ENCODE assay signal across 9 cellular contexts in genomic region chr16:1350691-1351090, GRCh38. TPM values are rescaled to one million over a fixed set of nuclear protein-coding genes. Genes with fewer than 3 reads are reported as not detected.
A peak's percentile ranks its signal among the peaks of the same experiment; 100 is the strongest.
DNase-seq lines count a peak whose midpoint lies in the region; ATAC-seq and TF ChIP-seq lines count a peak whose summit lies in the region.
"Had no signal": no experiment of that assay in that cellular context is flagged by ENCODE, and none has a peak within 500 bp of the region (broad histone marks: within the 10 kb centered on the region; RNA-seq: fewer than 3 reads in every experiment).

No MANE protein-coding gene starts in this region.

- H3K27ac ChIP-seq in CD8-positive, alpha-beta memory T cell (ENCODE audit: low read depth, low read length): peak overlapping the region; percentile 75
- H3K27ac ChIP-seq in PC-3 (ENCODE audit: low read length): no peak overlapping the region
- H3K27ac ChIP-seq in ovary: no peak overlapping the region

- H3K36me3 Mint-ChIP-seq in CD8-positive, alpha-beta memory T cell: peaks cover 0 to 36% (median 0%) of the 10 kb centered on the region in 3 donors

- TF ChIP-seq POLR2A in ovary (IDR thresholded peaks at IDR 0.05): no peak

- no peaks in the 10 kb centered on the region for H3K9me3 ChIP-seq in CD8-positive, alpha-beta memory T cell (ENCODE audit: low read length)
- H3K9me3 ChIP-seq in PC-3 (ENCODE audit: low read length) (no peaks in the 10 kb centered on the region), ovary (no peaks in the 10 kb centered on the region)

- H2AFZ ChIP-seq in PC-3 (ENCODE audit: low read length): no peak overlapping the region; the same call in 1 of the 2 replicates

- H3K9me2 ChIP-seq in PC-3 (replicated peaks; ENCODE audit: low read length): no peaks in the 10 kb centered on the region

- H3K36me3 ChIP-seq in CD8-positive, alpha-beta memory T cell (ENCODE audit: insufficient read depth, low read length): no peaks in the 10 kb centered on the region
- H3K36me3 ChIP-seq in PC-3 (ENCODE audit: low read depth, low read length) (no peaks in the 10 kb centered on the region), ovary (no peaks in the 10 kb centered on the region)

- BruUV-seq in PC-3 (replicated peaks; lab: Mats Ljungman, UMichigan): no TSS peak

- H3K4me1 Mint-ChIP-seq in CD8-positive, alpha-beta memory T cell: peaks cover 28 to 50% (median 31%) of the 10 kb centered on the region in 3 donors

- intact Hi-C loops in PC-3 (cut with micrococcal nuclease): no loop called here
- intact Hi-C loops in ovary (cut with DNase I): no loop called here

- H3K27me3 Mint-ChIP-seq in CD8-positive, alpha-beta memory T cell: peaks cover 0 to 6% of the 10 kb centered on the region in 2 donors

- no peak for TF ChIP-seq EP300 in ovary (IDR thresholded peaks at IDR 0.05)

- H3K9ac ChIP-seq in PC-3 (ENCODE audit: low read length): peak overlapping the region; percentile 88

- DNase-seq in CD8-positive, alpha-beta memory T cell: no peak
- no peak for DNase-seq in PC-3
- DNase-seq in epithelial cell of esophagus (ENCODE audit: low read depth): no peak
- DNase-seq in ovary: no peak
- no peak for DNase-seq in effector CD4-positive, alpha-beta T cell
- no peak for DNase-seq in NCI-H446 treated with DMSO at 0.1 percent for 48 hours (lab: John Stamatoyannopoulos, UW)
- DNase-seq: NCI-H1694 treated with DMSO at 0.1 percent for 48 hours had no signal

- TF ChIP-seq CTCF in PC-3 (conservative IDR thresholded peaks at IDR 0.05; ENCODE audit: low read depth, low read length) (no peak), epithelial cell of esophagus (IDR thresholded peaks at IDR 0.05; ENCODE audit: insufficient read depth, low read depth, low read length, missing control alignments) (no peak), ovary (IDR thresholded peaks at IDR 0.05) (no peak)

- no peaks in the 10 kb centered on the region for H3K9me3 Mint-ChIP-seq in CD8-positive, alpha-beta memory T cell

- peaks cover 26% of the 10 kb centered on the region for H3K4me1 ChIP-seq in CD8-positive, alpha-beta memory T cell (ENCODE audit: insufficient read depth, low read length)
- no peaks in the 10 kb centered on the region; the same call in 1 of the 2 replicates for H3K4me1 ChIP-seq in PC-3 (ENCODE audit: insufficient read depth, low read length)
- H3K4me1 ChIP-seq in ovary (ENCODE audit: insufficient read depth): peaks cover 16% of the 10 kb centered on the region

- H3K4me2 ChIP-seq in PC-3 (ENCODE audit: low read length): peak overlapping the region; percentile 96

- H3F3A ChIP-seq in PC-3 (ENCODE audit: low read length, unreplicated experiment): no peaks in the 10 kb centered on the region

- ATAC-seq in PC-3 (peak; percentile 17; the same call in 1 of the 2 replicates), HG03196 (IDR thresholded peaks at IDR 0.05; ENCODE audit: unreplicated experiment) (no peak), GM18907 (IDR thresholded peaks at IDR 0.05; ENCODE audit: unreplicated experiment) (no peak)

- POLR2A ChIA-PET in CD8-positive, alpha-beta memory T cell (lab: Charles Lee): interaction anchor here (0.9 to 1.1 kb wide), 2 partner anchors 8 to 18 kb away, joined by 3 to 5 read pairs; partner anchors contain the start of gene BAIAP3
- POLR2A ChIA-PET in PC-3 (lab: Charles Lee; ENCODE audit: unreplicated experiment): interaction anchor here (0.6 kb wide), 1 partner anchor 57 kb away, joined by 3 read pairs; no protein-coding TSS in a partner anchor

- peak overlapping the region; percentile 78 for H3K4me3 ChIP-seq in CD8-positive, alpha-beta memory T cell (ENCODE audit: low read length)
- H3K4me3 ChIP-seq in PC-3 (ENCODE audit: low read length) (peak overlapping the region; percentile 98), epithelial cell of esophagus (ENCODE audit: low read length) (peak overlapping the region; percentile 68), ovary (peak overlapping the region; percentile 99)

- WGBS in ovary, 3 donors: 72 to 75% (median 72%) methylated on average over 17 to 19 of the region's 19 CpGs

- peaks cover 49% of the 10 kb centered on the region for H3K79me2 ChIP-seq in PC-3 (ENCODE audit: low read length)

- no peaks in the 10 kb centered on the region for H3K27me3 ChIP-seq in CD8-positive, alpha-beta memory T cell (ENCODE audit: insufficient read depth, low read length, poor library complexity, severe bottlenecking)
- no peaks in the 10 kb centered on the region for H3K27me3 ChIP-seq in PC-3 (ENCODE audit: low read length)
- no peaks in the 10 kb centered on the region for H3K27me3 ChIP-seq in ovary

- CTCF ChIA-PET in CD8-positive, alpha-beta memory T cell (lab: Charles Lee): interaction anchor here (1.2 kb wide), 1 partner anchor 9 kb away, joined by 3 read pairs; no protein-coding TSS in a partner anchor
- CTCF ChIA-PET in PC-3 (lab: Charles Lee): no interaction called here

- H3K4me3 Mint-ChIP-seq in CD8-positive, alpha-beta memory T cell: peak overlapping the region; percentile 78 to 96 (median 81)

- no peaks in the 10 kb centered on the region for H4K20me1 ChIP-seq in PC-3 (ENCODE audit: low read length)

- peak overlapping the region in 4 of 8 donors; percentile 68 to 89 (median 81) for H3K27ac Mint-ChIP-seq in CD8-positive, alpha-beta memory T cell

RNA-seq across cellular contexts. Expression of gene TSR3, which starts 1.0 kb away (rescaled TPM):
- total RNA-seq in CD8-positive, alpha-beta memory T cell: 100 to 1,000 TPM in 1 of 2 experiments, 10 to 100 TPM in 1; 91.8 to 102 TPM
- polyA plus RNA-seq in CD8-positive, alpha-beta memory T cell: 109 TPM
- total RNA-seq in PC-3 (2014; rRNA removed) (117 and 142 TPM in 2 replicates), ovary (10 to 100 TPM; 28.6 to 74.6 (median 41.5) TPM)
- 10 to 100 TPM in 1 of 2 donors, 1 to 10 TPM in 1; 6.3 to 40.7 TPM for polyA plus RNA-seq in ovary

RNA-seq across cellular contexts. Expression of gene GNPTG, which starts 1.0 kb away (rescaled TPM):
- 10 to 100 TPM; 32.3 to 34.4 TPM for total RNA-seq in CD8-positive, alpha-beta memory T cell
- 63.3 TPM for polyA plus RNA-seq in CD8-positive, alpha-beta memory T cell
- 36.0 and 36.3 TPM in 2 replicates for total RNA-seq in PC-3 (2014; rRNA removed)
- 10 to 100 TPM; 47.8 to 68.1 (median 55.4) TPM for total RNA-seq in ovary
- polyA plus RNA-seq in ovary: 10 to 100 TPM; 26.0 to 67.8 TPM

RNA-seq across cellular contexts. Expression of gene BAIAP3, which starts 17.2 kb away (rescaled TPM):
- total RNA-seq in CD8-positive, alpha-beta memory T cell: 1 to 10 TPM; 7.2 to 7.5 TPM
- 8.3 TPM for polyA plus RNA-seq in CD8-positive, alpha-beta memory T cell
- total RNA-seq in PC-3 (2014; rRNA removed) (13.1 and 18.2 TPM in 2 replicates), ovary (10 to 100 TPM in 1 of 7 donors, 1 to 10 TPM in 5, under 1 TPM in 1; 0.25 to 26.1 (median 2.6) TPM)
- under 1 TPM; 0.25 to 0.63 TPM for polyA plus RNA-seq in ovary

RNA-seq across cellular contexts. Expression of gene UBE2I, which starts 41.3 kb away (rescaled TPM):
- total RNA-seq in CD8-positive, alpha-beta memory T cell: 100 to 1,000 TPM; 238 to 257 TPM
- polyA plus RNA-seq in CD8-positive, alpha-beta memory T cell: 101 TPM
- total RNA-seq in PC-3 (2014; rRNA removed) (71.3 and 116 TPM in 2 replicates), ovary (100 to 1,000 TPM in 5 of 7 donors, 10 to 100 TPM in 2; 63.9 to 180 (median 145) TPM)
- polyA plus RNA-seq in ovary: 100 to 1,000 TPM; 104 to 258 TPM
